Comparison of ENCODE assay signal across 8 cellular contexts in genomic region chrX:13029831-13030771, GRCh38. TPM values are rescaled to one million over a fixed set of nuclear protein-coding genes. Genes with fewer than 3 reads are reported as not detected.
DNase-seq lines count a peak whose midpoint lies in the region; ATAC-seq and TF ChIP-seq lines count a peak whose summit lies in the region.

No MANE protein-coding gene starts in this region.

- H3K4me1 ChIP-seq in ES-I3 (ENCODE audit: insufficient read depth, low read length) (peaks cover 26% of the 10 kb centered on the region), PC-9 (replicated peaks; ENCODE audit: insufficient read depth) (peaks cover 56% of the 10 kb centered on the region), neuron (ENCODE audit: insufficient read depth, low read length) (peaks cover 23% of the 10 kb centered on the region)

- no peaks in the 10 kb centered on the region for H3K27me3 Mint-ChIP-seq in endothelial cell (ENCODE audit: unreplicated experiment)

- H3K9me2 ChIP-seq in PC-9 (ENCODE audit: insufficient read depth) = no peaks in the 10 kb centered on the region

- no peaks in the 10 kb centered on the region for H3K9me3 Mint-ChIP-seq in endothelial cell (ENCODE audit: unreplicated experiment)

- H3K9me3 ChIP-seq in ES-I3 (ENCODE audit: control insufficient read depth, insufficient read depth, low read length) (no peaks in the 10 kb centered on the region), PC-9 (ENCODE audit: insufficient read depth, low read depth) (no peaks in the 10 kb centered on the region), neuron (ENCODE audit: low read length) (no peaks in the 10 kb centered on the region)

- peak overlapping the region; percentile 76 for H3K4me2 ChIP-seq in PC-9

- POLR2A ChIA-PET in PC-9 (lab: Charles Lee; ENCODE audit: unreplicated experiment) = interaction anchor here (0.6 to 1.0 kb wide), 4 partner anchors 56 to 455 kb away, joined by 3 to 16 read pairs (median 9); partner anchors contain the start of gene TMSB4X

- DNase-seq in PC-9 = peak; percentile 59 to 91
- no peak for DNase-seq in endothelial cell (ENCODE audit: low spot score)
- DNase-seq in NCI-H1436 treated with DMSO at 0.1 percent for 48 hours (lab: John Stamatoyannopoulos, UW) = no peak
- DNase-seq in KG1 (lab: John Stamatoyannopoulos, UW) = no peak
- DNase-seq in putamen (ENCODE audit: low spot score) = no peak

- no peak for ATAC-seq in HG03139 (IDR thresholded peaks at IDR 0.05; ENCODE audit: unreplicated experiment)

- no peaks in the 10 kb centered on the region for H3K36me3 Mint-ChIP-seq in endothelial cell (ENCODE audit: low read depth, unreplicated experiment)

- no peaks in the 10 kb centered on the region for H3K36me3 ChIP-seq in ES-I3 (ENCODE audit: insufficient read depth, low read length)
- no peaks in the 10 kb centered on the region for H3K36me3 ChIP-seq in PC-9 (ENCODE audit: low read depth)
- H3K36me3 ChIP-seq in neuron (ENCODE audit: insufficient read depth, low read length) = no peaks in the 10 kb centered on the region

- H3K79me2 ChIP-seq in PC-9 (ENCODE audit: low read depth) = no peaks in the 10 kb centered on the region

- peak overlapping the region; percentile 37; the same call in 1 of the 2 replicates for H3K4me3 ChIP-seq in PC-9
- H3K4me3 ChIP-seq in neuron (ENCODE audit: low read length) = peak overlapping the region; percentile 30

- H3K4me3 Mint-ChIP-seq in endothelial cell (ENCODE audit: unreplicated experiment) = no peak overlapping the region

- peak overlapping the region; percentile 34 for H3K9ac ChIP-seq in ES-I3 (ENCODE audit: low read depth, low read length)

- peak overlapping the region; percentile 99 for H3K27ac ChIP-seq in PC-9

- H3K27ac Mint-ChIP-seq in endothelial cell (ENCODE audit: unreplicated experiment) = peak overlapping the region; percentile 90

- BruUV-seq in PC-9 (replicated peaks; lab: Mats Ljungman, UMichigan) = no TSS peak

- peaks cover 19% of the 10 kb centered on the region for H3K4me1 Mint-ChIP-seq in endothelial cell (ENCODE audit: unreplicated experiment)

- TF ChIP-seq CTCF in PC-9 (conservative IDR thresholded peaks at IDR 0.05) (no peak), endothelial cell (IDR thresholded peaks at IDR 0.05; ENCODE audit: unreplicated experiment) (no peak)

- H3F3A ChIP-seq in PC-9 (ENCODE audit: insufficient read depth, low read depth) = peaks cover 46% of the 10 kb centered on the region

- CTCF ChIA-PET in PC-9 (lab: Charles Lee) = interaction anchor here (0.7 to 0.8 kb wide), 2 partner anchors 55 to 388 kb away, joined by 3 read pairs; partner anchors contain the start of gene TMSB4X

- peak overlapping the region; percentile 45; the same call in 1 of the 2 replicates for H2AFZ ChIP-seq in PC-9
- H2AFZ ChIP-seq in neuron (ENCODE audit: low read depth, low read length) = peak overlapping the region; percentile 26

- intact Hi-C loops in PC-9 (cut with micrococcal nuclease; ENCODE audit: unreplicated experiment) = loop anchor here (1.0 to 2.0 kb wide), 12 partner anchors 21 to 458 kb away; no protein-coding TSS in a partner anchor

- no peaks in the 10 kb centered on the region for H4K20me1 ChIP-seq in PC-9 (ENCODE audit: insufficient read depth)

- no peaks in the 10 kb centered on the region for H3K27me3 ChIP-seq in PC-9 (ENCODE audit: insufficient read depth, low read depth)
- H3K27me3 ChIP-seq in neuron (ENCODE audit: insufficient read depth, low read length) = no peaks in the 10 kb centered on the region

RNA-seq across cellular contexts. Expression of gene FAM9C, which starts 14.3 kb away (rescaled TPM):
- total RNA-seq in PC-9 (2021) = not detected in 2 replicates
- total RNA-seq in endothelial cell (ENCODE audit: unreplicated experiment) = not detected

RNA-seq across cellular contexts. Expression of gene TMSB4X, which starts 55.2 kb away (rescaled TPM):
- total RNA-seq in PC-9 (2021) (2,589 and 3,588 TPM in 2 replicates), endothelial cell (ENCODE audit: unreplicated experiment) (3,201 TPM)

Comparison
In these comparisons a context has a peak if more than half of its experiments do, and no peak if none do; other contexts are left out.
1. DNase-seq: peak in PC-9 (2 of 2); none in endothelial cell (single experiment), NCI-H1436 treated with DMSO at 0.1 percent for 48 hours (single experiment), KG1 (single experiment) and putamen (single experiment).